1 cellular context compared by ENCODE assay signal in the genomic region with DNA sequence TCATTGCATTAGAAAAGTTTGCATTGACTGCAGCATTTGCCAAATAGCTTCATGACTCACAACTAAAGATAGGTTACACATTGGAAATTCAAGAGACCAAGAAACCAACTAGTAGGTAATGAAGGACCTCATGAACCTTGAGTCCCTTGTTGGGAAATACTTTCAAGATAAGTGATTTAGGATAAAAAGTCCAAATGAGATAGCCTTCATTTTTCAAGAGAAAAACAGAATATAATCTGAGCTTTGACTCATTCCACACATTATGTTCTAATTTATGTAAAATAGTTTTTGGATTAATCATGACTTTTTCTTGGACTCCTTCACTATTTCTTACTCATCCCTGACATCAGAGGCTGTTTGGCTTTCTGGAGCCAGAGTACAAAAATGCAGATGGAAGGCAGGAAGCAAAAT.
TF ChIP-seq lines count a peak whose summit lies in the region.

No MANE protein-coding gene starts in this region.

TF ChIP-seq in IMR-90, 13 proteins besides CTCF, POLR2A, EP300 and RAD21:
- TF ChIP-seq FOS (IDR thresholded peaks at IDR 0.05; ENCODE audit: low read depth, low read length) = peak; percentile 74
- peak; percentile 72; the same call in 1 of the 2 replicates for TF ChIP-seq CEBPB (IDR thresholded peaks at IDR 0.05; ENCODE audit: low read depth, low read length)
- TF ChIP-seq RCOR1 (IDR thresholded peaks at IDR 0.05; ENCODE audit: insufficient replicate concordance, low read length) = no peak
